In genomic region chr7:95199779-95200558, GRCh38 we compare ENCODE assay signal across 8 cellular contexts.
DNase-seq lines count a peak whose midpoint lies in the region; ATAC-seq, FAIRE-seq and TF ChIP-seq lines count a peak whose summit lies in the region.

No MANE protein-coding gene starts in this region.

- H3K4me1 Mint-ChIP-seq in neural crest cell: peaks cover 12% of the 10 kb centered on the region

- no peak overlapping the region for H3K27ac Mint-ChIP-seq in neural crest cell (ENCODE audit: unreplicated experiment)

- TF ChIP-seq CTCF in neural crest cell (conservative IDR thresholded peaks at IDR 0.05): peak; percentile 82

- no peak for ATAC-seq in activated CD4-positive, CD25-positive, alpha-beta regulatory T cell treated with anti-CD3 and anti-CD28 coated beads, Interleukin-2, amount 50 U/mL, for 24 hours
- no peak for ATAC-seq in HG03457 (IDR thresholded peaks at IDR 0.05; ENCODE audit: unreplicated experiment)

- no peaks in the 10 kb centered on the region for H3K27me3 Mint-ChIP-seq in neural crest cell (ENCODE audit: low read depth)

- DNase-seq in GM04504 (ENCODE audit: low read depth): peak; percentile 19
- DNase-seq in Kasumi-1 (lab: John Stamatoyannopoulos, UW): peak; percentile 46 to 70
- peak; percentile 72 for DNase-seq in RCC 7860 (ENCODE audit: low spot score)
- DNase-seq in fibroblast of gingiva (ENCODE audit: low read depth): peak; percentile 49
- peak; percentile 18 for DNase-seq in neural crest cell (ENCODE audit: low read depth, low spot score)
- DNase-seq in effector CD8-positive, alpha-beta T cell (lab: John Stamatoyannopoulos, UW): no peak

- peaks cover 2% of the 10 kb centered on the region for H3K9me3 Mint-ChIP-seq in neural crest cell

- FAIRE-seq in RCC 7860 (lab: Jason Lieb, UNC): peak; percentile 79

- H3K36me3 Mint-ChIP-seq in neural crest cell (ENCODE audit: low read depth): no peaks in the 10 kb centered on the region

- no peak overlapping the region for H3K4me3 Mint-ChIP-seq in neural crest cell
